In the genomic region with DNA sequence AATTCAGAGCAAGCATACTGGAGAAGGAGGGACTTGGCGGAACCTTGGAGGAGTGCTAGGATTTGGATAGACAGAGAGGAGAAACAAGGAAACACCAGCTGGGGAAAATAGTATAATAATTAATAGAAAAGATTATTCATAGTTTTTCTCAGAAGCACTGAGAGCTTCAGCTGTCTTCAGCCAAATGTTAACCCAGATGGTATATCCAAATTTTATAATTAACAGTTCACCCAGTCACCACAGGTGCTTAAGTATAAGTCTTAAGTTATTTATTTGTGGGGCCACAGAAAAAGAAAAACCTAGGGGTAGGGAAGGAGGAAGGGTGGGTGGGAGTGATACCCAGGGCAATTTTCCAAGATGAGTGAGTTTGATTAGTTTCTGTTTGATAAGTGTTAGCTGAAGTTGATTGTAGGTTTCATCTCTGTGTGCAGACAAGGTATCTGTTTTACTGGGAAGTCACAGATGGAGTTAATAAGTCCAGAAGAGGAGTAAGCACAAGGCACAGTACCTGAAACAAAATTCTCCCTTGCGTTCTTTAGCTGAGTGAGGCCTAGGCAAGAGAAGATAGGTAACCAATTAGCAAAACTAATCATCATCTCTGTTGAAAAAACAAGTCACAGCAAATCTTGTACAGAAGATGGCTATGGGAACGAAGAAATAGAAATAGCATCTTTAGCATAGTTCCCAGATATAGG, we compare ENCODE assay signal across 23 cellular contexts.
"Had no signal": no experiment of that assay in that cellular context is flagged by ENCODE, and none has a peak within 500 bp of the region (broad histone marks: within the 10 kb centered on the region; RNA-seq: fewer than 3 reads in every experiment).

No MANE protein-coding gene starts in this region.

- ATAC-seq: gastroesophageal sphincter; left colon; left ventricle myocardium superior; psoas muscle; right lobe of liver; stimulated activated memory B cell treated with anti-CD40 and anti-IgM and Interleukin-4, amounts not matched to agents 10 μg/mL and 1 μg/mL and 100 μg/mL, for 72 hours; stimulated activated naive CD8-positive, alpha-beta T cell treated with anti-CD3 and anti-CD28 coated beads, Interleukin-15, amount 100 ng/mL, for 72 hours had no signal

- H3K27ac Mint-ChIP-seq: nephron; stimulated activated memory B cell treated with anti-CD40 and anti-IgM and Interleukin-4, amounts not matched to agents 10 μg/mL and 1 μg/mL and 100 μg/mL, for 72 hours; stimulated activated naive CD8-positive, alpha-beta T cell treated with anti-CD3 and anti-CD28 coated beads, Interleukin-15, amount 100 ng/mL, for 72 hours had no signal

- DNase-seq: colonic mucosa; dermis blood vessel endothelial cell; esophagus squamous epithelium; foreskin fibroblast; glutamatergic neuron; kidney; left colon; left ventricle myocardium superior; mesenchymal stem cell; naive B cell; occipital lobe; psoas muscle; retina; right lobe of liver; spleen; stimulated activated CD4-positive, alpha-beta T cell treated with anti-CD3 and anti-CD28 coated beads, Interleukin-15, amount 100 ng/mL, for 24 hours; stimulated activated CD4-positive, alpha-beta T cell treated with anti-CD3 and anti-CD28 coated beads, Interleukin-1b, Interleukin-23, amount 100 ng/mL, for 48 hours; stimulated activated CD4-positive, alpha-beta T cell treated with anti-CD3 and anti-CD28 coated beads, Interleukin-4, amount 100 ng/mL, for 24 hours; stimulated activated naive CD8-positive, alpha-beta T cell treated with anti-CD3 and anti-CD28 coated beads, Interleukin-15, amount 100 ng/mL, for 72 hours; transverse colon had no signal

- H3K36me3 Mint-ChIP-seq: naive B cell; stimulated activated memory B cell treated with anti-CD40 and anti-IgM and Interleukin-4, amounts not matched to agents 10 μg/mL and 1 μg/mL and 100 μg/mL, for 72 hours had no signal

- H3K9me3 Mint-ChIP-seq: nephron had no signal

- H3K4me3 Mint-ChIP-seq: naive B cell; nephron; stimulated activated memory B cell treated with anti-CD40 and anti-IgM and Interleukin-4, amounts not matched to agents 10 μg/mL and 1 μg/mL and 100 μg/mL, for 72 hours; stimulated activated naive CD8-positive, alpha-beta T cell treated with anti-CD3 and anti-CD28 coated beads, Interleukin-15, amount 100 ng/mL, for 72 hours had no signal

- H3K4me1 Mint-ChIP-seq: naive B cell; stimulated activated memory B cell treated with anti-CD40 and anti-IgM and Interleukin-4, amounts not matched to agents 10 μg/mL and 1 μg/mL and 100 μg/mL, for 72 hours; stimulated activated naive CD8-positive, alpha-beta T cell treated with anti-CD3 and anti-CD28 coated beads, Interleukin-15, amount 100 ng/mL, for 72 hours had no signal

- H3K27me3 Mint-ChIP-seq: naive B cell; stimulated activated memory B cell treated with anti-CD40 and anti-IgM and Interleukin-4, amounts not matched to agents 10 μg/mL and 1 μg/mL and 100 μg/mL, for 72 hours; stimulated activated naive CD8-positive, alpha-beta T cell treated with anti-CD3 and anti-CD28 coated beads, Interleukin-15, amount 100 ng/mL, for 72 hours had no signal

- FAIRE-seq: kidney had no signal
